1 cellular context compared by ENCODE assay signal in genomic region chr22:41775338-41775737, GRCh38.
A peak's percentile ranks its signal among the peaks of the same experiment; 100 is the strongest.
TF ChIP-seq lines count a peak whose summit lies in the region.

No MANE protein-coding gene starts in this region.

TF ChIP-seq in HEK293, 187 proteins besides CTCF, POLR2A, EP300 and RAD21 (continued from another document):
- peak; percentile 78 for TF ChIP-seq PRDM10 (tag by site-specific recombination; IDR thresholded peaks at IDR 0.05)
